Comparison of ENCODE assay signal across 22 cellular contexts in genomic region chr16:8489580-8489979, GRCh38.
"Had no signal": no experiment of that assay in that cellular context is flagged by ENCODE, and none has a peak within 500 bp of the region (broad histone marks: within the 10 kb centered on the region; RNA-seq: fewer than 3 reads in every experiment).

No MANE protein-coding gene starts in this region.

- H3K36me3 ChIP-seq: SJSA1 had no signal

- DNase-seq: Kasumi-1, MM.1S, NCI-H1092 treated with DMSO at 0.1 percent for 48 hours, NCI-H1436, NCI-H187, NCI-H2029, NCI-H2081 treated with DMSO at 0.1 percent for 48 hours, NCI-H2171 treated with DMSO at 0.1 percent for 48 hours, NCI-H345, NCI-H446 treated with DMSO at 0.1 percent for 48 hours, NCI-H510A treated with DMSO at 0.1 percent for 48 hours, NCI-H526, NCI-H82, Right ventricle myocardium superior, RPMI8226, SIG-M5 had no signal

- FAIRE-seq: HTR-8/SVneo, K562, RCC 7860 had no signal

- H3K4me1 Mint-ChIP-seq: IgD-negative memory B cell had no signal

- H3K4me3 Mint-ChIP-seq: IgD-negative memory B cell had no signal

- H3K4me1 ChIP-seq: SJSA1 had no signal

- ATAC-seq: K562 had no signal

- H3K9me3 ChIP-seq: SJSA1 had no signal

- H3K27ac Mint-ChIP-seq: IgD-negative memory B cell had no signal

- H3K4me3 ChIP-seq: K562, SJSA1, SK-N-MC had no signal
